In the genomic region with DNA sequence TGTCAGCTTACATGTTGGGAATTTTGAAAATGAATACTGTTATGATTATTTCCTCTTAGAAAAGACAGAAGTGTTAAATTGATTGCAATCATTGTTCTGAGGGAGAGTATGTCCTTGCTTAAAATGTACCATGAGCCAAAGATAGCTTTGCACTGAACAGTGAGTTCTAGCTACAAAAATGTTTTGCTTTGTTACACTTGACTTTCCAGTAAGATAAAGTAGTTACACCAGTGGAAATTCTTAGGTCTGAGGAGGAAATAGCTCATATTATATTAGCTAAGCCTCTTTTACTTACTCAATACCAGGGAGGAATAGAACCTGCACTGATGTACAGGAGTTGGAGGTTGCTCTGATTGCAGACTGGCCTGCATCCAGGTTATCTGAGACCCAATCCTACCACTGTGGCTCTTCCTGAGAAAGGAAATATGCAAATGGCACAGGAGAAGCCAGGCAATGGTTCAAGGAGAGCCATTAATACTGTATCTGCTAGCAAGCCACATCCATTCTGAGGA, we compare ENCODE assay signal across 17 cellular contexts. TPM values are rescaled to one million over a fixed set of nuclear protein-coding genes. Genes with fewer than 3 reads are reported as not detected.
DNase-seq lines count a peak whose midpoint lies in the region; ATAC-seq and TF ChIP-seq lines count a peak whose summit lies in the region.
"Had no signal": no experiment of that assay in that cellular context is flagged by ENCODE, and none has a peak within 500 bp of the region (broad histone marks: within the 10 kb centered on the region; RNA-seq: fewer than 3 reads in every experiment).

No MANE protein-coding gene starts in this region.

- CTCF ChIA-PET in activated CD4-positive, alpha-beta T cell treated with anti-CD3 and anti-CD28 coated beads for 36 hours (lab: Charles Lee), result no interaction called here

- H3K36me3 Mint-ChIP-seq in activated CD4-positive, alpha-beta T cell treated with anti-CD3 and anti-CD28 coated beads for 36 hours (ENCODE audit: low read depth), result peaks cover 56% of the 10 kb centered on the region
- peaks cover 38% of the 10 kb centered on the region for H3K36me3 Mint-ChIP-seq in endothelial cell (ENCODE audit: low read depth, unreplicated experiment)

- H3K4me1 ChIP-seq in adipocyte (ENCODE audit: control insufficient read depth, insufficient read depth, low read length) (peaks cover 6% of the 10 kb centered on the region), testis (peaks cover 32% of the 10 kb centered on the region)
- H3K4me1 ChIP-seq: BLaER1 had no signal

- H3K27ac ChIP-seq in testis, result peak overlapping the region; percentile 51 to 83
- H3K27ac ChIP-seq: BLaER1 had no signal

- H3K9me3 ChIP-seq in adipocyte (ENCODE audit: control insufficient read depth, low read length) (no peaks in the 10 kb centered on the region), testis (no peaks in the 10 kb centered on the region)
- H3K9me3 ChIP-seq: BLaER1, MG63 had no signal

- no peak overlapping the region for H3K4me3 ChIP-seq in adipocyte (ENCODE audit: low read length)
- H3K4me3 ChIP-seq in testis, result no peak overlapping the region
- H3K4me3 ChIP-seq: BLaER1, MG63 had no signal

- TF ChIP-seq CTCF in endothelial cell (IDR thresholded peaks at IDR 0.05; ENCODE audit: unreplicated experiment) (no peak), testis (IDR thresholded peaks at IDR 0.05) (no peak)

- no peak overlapping the region for H3K4me3 Mint-ChIP-seq in activated CD4-positive, alpha-beta T cell treated with anti-CD3 and anti-CD28 coated beads for 36 hours
- H3K4me3 Mint-ChIP-seq in endothelial cell (ENCODE audit: unreplicated experiment), result no peak overlapping the region

- no peak for DNase-seq in activated CD4-positive, alpha-beta T cell treated with anti-CD3 and anti-CD28 coated beads for 36 hours
- no peak for DNase-seq in activated CD4-positive, alpha-beta T cell treated with anti-CD3 and anti-CD28 coated beads, Interleukin-2, amount 50 U/mL, for 4 hours
- peak; percentile 1 for DNase-seq in adipocyte (ENCODE audit: low read depth)
- DNase-seq in endothelial cell (ENCODE audit: low spot score), result no peak
- DNase-seq in testis, result peak; percentile 32
- no peak for DNase-seq in occipital lobe (lab: John Stamatoyannopoulos, UW)
- DNase-seq in activated CD8-positive, alpha-beta memory T cell treated with anti-CD3 and anti-CD28 coated beads, Interleukin-2, amount 50 U/mL, for 4 hours, result no peak
- no peak for DNase-seq in activated CD4-positive, alpha-beta T cell treated with anti-CD3 and anti-CD28 coated beads for 1 hour
- DNase-seq: 8988T, GF-D8, GOT3, MG63, NCI-H1105 treated with DMSO at 0.1 percent for 48 hours, NCI-H187, NCI-H2171 treated with DMSO at 0.1 percent for 48 hours, NCI-H774 had no signal

- H3K9ac ChIP-seq in adipocyte (ENCODE audit: low read length), result no peak overlapping the region
- H3K9ac ChIP-seq: BLaER1 had no signal

- H3K4me1 Mint-ChIP-seq in activated CD4-positive, alpha-beta T cell treated with anti-CD3 and anti-CD28 coated beads for 36 hours, result no peaks in the 10 kb centered on the region
- no peaks in the 10 kb centered on the region for H3K4me1 Mint-ChIP-seq in endothelial cell (ENCODE audit: unreplicated experiment)

- H3K27me3 ChIP-seq in adipocyte (replicated peaks; ENCODE audit: control insufficient read depth, insufficient read depth, low read length), result no peaks in the 10 kb centered on the region
- no peaks in the 10 kb centered on the region for H3K27me3 ChIP-seq in testis
- H3K27me3 ChIP-seq: BLaER1, MG63 had no signal

- no peak for TF ChIP-seq POLR2A in testis (IDR thresholded peaks at IDR 0.05)

- no peaks in the 10 kb centered on the region for H3K27me3 Mint-ChIP-seq in activated CD4-positive, alpha-beta T cell treated with anti-CD3 and anti-CD28 coated beads for 36 hours
- no peaks in the 10 kb centered on the region for H3K27me3 Mint-ChIP-seq in endothelial cell (ENCODE audit: unreplicated experiment)

- peaks cover 100% of the 10 kb centered on the region for H3K36me3 ChIP-seq in adipocyte (ENCODE audit: control insufficient read depth, insufficient read depth, low read length, severe bottlenecking)
- H3K36me3 ChIP-seq in testis (ENCODE audit: low read depth, missing control alignments), result no peaks in the 10 kb centered on the region

- H3K27ac Mint-ChIP-seq in activated CD4-positive, alpha-beta T cell treated with anti-CD3 and anti-CD28 coated beads for 36 hours, result peak overlapping the region; percentile 13
- H3K27ac Mint-ChIP-seq in endothelial cell (ENCODE audit: unreplicated experiment), result peak overlapping the region; percentile 48

- intact Hi-C loops in activated CD4-positive, alpha-beta T cell treated with anti-CD3 and anti-CD28 coated beads for 36 hours (cut with DNase I, micrococcal nuclease), result no loop called here
- intact Hi-C loops in testis (cut with DNase I; ENCODE audit: low total_unique reads), result no loop called here

- no peak for ATAC-seq in activated CD4-positive, alpha-beta T cell treated with anti-CD3 and anti-CD28 coated beads for 36 hours

- H3K9me3 Mint-ChIP-seq in activated CD4-positive, alpha-beta T cell treated with anti-CD3 and anti-CD28 coated beads for 36 hours (ENCODE audit: low read depth), result no peaks in the 10 kb centered on the region
- H3K9me3 Mint-ChIP-seq in endothelial cell (ENCODE audit: unreplicated experiment), result no peaks in the 10 kb centered on the region

- POLR2A ChIA-PET in activated CD4-positive, alpha-beta T cell treated with anti-CD3 and anti-CD28 coated beads for 36 hours (lab: Charles Lee), result no interaction called here

RNA-seq across cellular contexts. Expression of a gene that starts 53.0 kb away (rescaled TPM):
- 10 to 100 TPM; 28.4 to 31.6 TPM for total RNA-seq in activated CD4-positive, alpha-beta T cell treated with anti-CD3 and anti-CD28 coated beads for 36 hours
- total RNA-seq in endothelial cell (ENCODE audit: unreplicated experiment) (27.5 TPM), testis (100 to 1,000 TPM in 1 of 2 donors, 10 to 100 TPM in 1; 84.0 to 111 TPM), occipital lobe (140 TPM)
- 51.0 TPM for polyA plus RNA-seq in testis (ENCODE audit: insufficient read depth, low read depth, low replicate concordance)

Comparison
In these comparisons a context has a peak if more than half of its experiments do, and no peak if none do; other contexts are left out.
1. DNase-seq: peak in adipocyte (single experiment) and testis (single experiment); none in activated CD4-positive, alpha-beta T cell treated with anti-CD3 and anti-CD28 coated beads for 36 hours (single experiment), activated CD4-positive, alpha-beta T cell treated with anti-CD3 and anti-CD28 coated beads, Interleukin-2, amount 50 U/mL, for 4 hours (0 of 2), endothelial cell (single experiment), occipital lobe (single experiment), activated CD8-positive, alpha-beta memory T cell treated with anti-CD3 and anti-CD28 coated beads, Interleukin-2, amount 50 U/mL, for 4 hours (single experiment) and activated CD4-positive, alpha-beta T cell treated with anti-CD3 and anti-CD28 coated beads for 1 hour (single experiment).